ENCODE assay signal across 8 cellular contexts in the genomic region with DNA sequence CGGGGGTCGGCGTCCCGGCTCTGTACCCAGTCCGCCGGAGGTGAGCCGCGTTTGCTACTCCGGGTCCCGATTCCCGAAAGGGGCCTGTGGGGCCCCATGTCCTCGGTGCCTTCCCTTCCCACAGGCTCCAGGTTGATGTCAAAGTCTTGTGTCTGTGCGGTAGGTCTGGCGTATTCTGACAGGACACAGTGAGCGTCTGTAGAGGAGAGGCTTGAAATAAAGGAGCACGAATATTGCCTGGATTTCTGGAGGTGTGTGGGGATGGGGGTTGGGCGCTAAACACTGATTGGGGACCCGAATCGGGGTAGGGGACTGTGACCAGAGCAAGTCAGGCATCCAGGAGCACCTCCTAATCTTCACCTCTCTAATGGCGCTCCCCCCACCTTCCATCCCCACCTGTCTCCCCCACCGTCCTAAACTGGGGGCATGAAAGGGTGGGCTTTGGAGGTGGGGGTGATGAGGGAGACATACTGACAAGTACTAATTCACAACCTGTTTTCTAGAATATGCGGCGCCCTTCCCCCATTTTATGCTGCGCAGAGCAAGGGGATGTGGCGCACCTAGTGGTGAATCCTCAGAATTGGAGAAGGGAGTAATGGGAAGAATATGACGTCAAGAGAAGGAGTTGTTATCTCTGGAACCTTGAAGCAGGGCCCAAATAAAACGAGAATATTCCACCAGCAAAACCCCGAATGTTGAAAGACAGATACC. TPM values are rescaled to one million over a fixed set of nuclear protein-coding genes. Genes with fewer than 3 reads are reported as not detected.
DNase-seq lines count a peak whose midpoint lies in the region; ATAC-seq and TF ChIP-seq lines count a peak whose summit lies in the region.

No MANE protein-coding gene starts in this region.

- WGBS in hepatocyte (ENCODE audit: low lambda C conversion rate, missing lambda C conversion rate) = 41% methylated on average over 22 of the region's 28 CpGs
- WGBS in trophoblast cell (ENCODE audit: extremely low coverage, insufficient coverage, insufficient read length) = no CpG with 5 or more reads among the region's 28 CpGs

- H3K18ac ChIP-seq in trophoblast cell (ENCODE audit: low read length) = no peak overlapping the region

- no peak overlapping the region for H2BK5ac ChIP-seq in trophoblast cell (ENCODE audit: low read depth, low read length, poor library complexity)

- H3K4me2 ChIP-seq in hepatocyte = peak overlapping the region; percentile 76
- peak overlapping the region; percentile 99 for H3K4me2 ChIP-seq in trophoblast cell (ENCODE audit: low read length)

- H3K79me2 ChIP-seq in hepatocyte = no peaks in the 10 kb centered on the region
- no peaks in the 10 kb centered on the region for H3K79me2 ChIP-seq in trophoblast cell (ENCODE audit: control insufficient read depth, insufficient read depth, low read length, poor library complexity)

- H3K4ac ChIP-seq in trophoblast cell (ENCODE audit: low read depth, low read length) = no peak overlapping the region

- no peak overlapping the region for H3K14ac ChIP-seq in trophoblast cell (ENCODE audit: low read length)

- peak; percentile 50 for TF ChIP-seq CTCF in AG04449 (IDR thresholded peaks at IDR 0.05; ENCODE audit: insufficient read depth, low read length, missing control alignments)
- TF ChIP-seq CTCF in brain microvascular endothelial cell (IDR thresholded peaks at IDR 0.05; ENCODE audit: low read depth, low read length, missing control alignments) = peak; percentile 72
- TF ChIP-seq CTCF in hepatocyte (IDR thresholded peaks at IDR 0.05; ENCODE audit: poor library complexity) = peak; percentile 52

- H2BK12ac ChIP-seq in trophoblast cell (ENCODE audit: low read length) = no peak overlapping the region

- H2BK120ac ChIP-seq in trophoblast cell (ENCODE audit: insufficient read depth, low read length, poor library complexity) = no peak overlapping the region

- in situ Hi-C loops in brain microvascular endothelial cell (cut with HindIII; ENCODE audit: low pct_ligation_motif_present, low sequenced_read_pairs) = no loop called here

- DNase-seq in AG04449 (ENCODE audit: low read depth, low spot score) (no peak), NCI-H524 (lab: John Stamatoyannopoulos, UW) (peak; percentile 49 to 61), brain microvascular endothelial cell (peak; percentile 34), hepatocyte (ENCODE audit: low spot score) (peak; percentile 72), trophoblast cell (peak in 1 of 2 donors; percentile 60), cortex of kidney (lab: John Stamatoyannopoulos, UW) (no peak)

- no peak overlapping the region for H2AK5ac ChIP-seq in trophoblast cell (ENCODE audit: low read length)

- CTCF ChIA-PET in AG04449 (lab: Yijun Ruan, JAX) = no interaction called here

- H3K9me3 ChIP-seq in hepatocyte (ENCODE audit: low read depth) (no peaks in the 10 kb centered on the region), trophoblast cell (ENCODE audit: insufficient read depth, low read depth, low read length) (no peaks in the 10 kb centered on the region)

- peak; percentile 55 for ATAC-seq in GM18511 (IDR thresholded peaks at IDR 0.05; ENCODE audit: unreplicated experiment)
- no peak for ATAC-seq in HG03520 (IDR thresholded peaks at IDR 0.05; ENCODE audit: unreplicated experiment)

- H3K23ac ChIP-seq in trophoblast cell (ENCODE audit: low read length) = no peak overlapping the region

- H3K4me3 ChIP-seq in AG04449 (ENCODE audit: low read depth, low read length) (peak overlapping the region; percentile 69), brain microvascular endothelial cell (ENCODE audit: low read depth, low read length) (peak overlapping the region; percentile 65), hepatocyte (peak overlapping the region; percentile 55), trophoblast cell (ENCODE audit: low read depth, low read length) (peak overlapping the region; percentile 77)

- POLR2A ChIA-PET in AG04449 (lab: Yijun Ruan, JAX) = no interaction called here

- no peak overlapping the region for H3K9ac ChIP-seq in trophoblast cell (ENCODE audit: low read length)

- H3K79me1 ChIP-seq in trophoblast cell (ENCODE audit: low read length) = no peaks in the 10 kb centered on the region

- no peak overlapping the region for H4K91ac ChIP-seq in trophoblast cell (ENCODE audit: low read depth, low read length)

- no peak overlapping the region for H4K12ac ChIP-seq in trophoblast cell (ENCODE audit: low read depth, low read length)

- H3K9me2 ChIP-seq in hepatocyte (replicated peaks; ENCODE audit: insufficient read depth) = no peaks in the 10 kb centered on the region

- no peak overlapping the region for H3K27ac ChIP-seq in brain microvascular endothelial cell
- H3K27ac ChIP-seq in hepatocyte = peak overlapping the region; percentile 85
- H3K27ac ChIP-seq in trophoblast cell (ENCODE audit: low read depth, low read length) = no peak overlapping the region

- no peaks in the 10 kb centered on the region for H3K4me1 ChIP-seq in hepatocyte (ENCODE audit: insufficient read depth)
- H3K4me1 ChIP-seq in trophoblast cell (ENCODE audit: control insufficient read depth in 1 of 2, insufficient read depth in 2 of 2, low read length in 2 of 2) = peaks cover 0 to 3% of the 10 kb centered on the region in 2 experiments

- H2AFZ ChIP-seq in hepatocyte = peak overlapping the region; percentile 79
- peak overlapping the region; percentile 35 for H2AFZ ChIP-seq in trophoblast cell (ENCODE audit: insufficient read depth, low read length, poor library complexity)

- H3K36me3 ChIP-seq in brain microvascular endothelial cell (replicated peaks) (no peaks in the 10 kb centered on the region), hepatocyte (replicated peaks; ENCODE audit: insufficient read depth, low read depth) (no peaks in the 10 kb centered on the region), trophoblast cell (ENCODE audit: control insufficient read depth in 1 of 2, insufficient read depth in 2 of 2, low read length in 2 of 2) (no peaks in the 10 kb centered on the region)

- H4K8ac ChIP-seq in trophoblast cell (ENCODE audit: low read depth, low read length) = peak overlapping the region; percentile 62

- no peaks in the 10 kb centered on the region for H4K20me1 ChIP-seq in hepatocyte (ENCODE audit: insufficient read depth, poor library complexity, severe bottlenecking)

- H3K27me3 ChIP-seq in brain microvascular endothelial cell (replicated peaks) = no peaks in the 10 kb centered on the region
- no peaks in the 10 kb centered on the region for H3K27me3 ChIP-seq in hepatocyte
- peaks cover 3% of the 10 kb centered on the region for H3K27me3 ChIP-seq in trophoblast cell (ENCODE audit: insufficient read depth, low read length)

RNA-seq across cellular contexts. Expression of a gene that starts 0.9 kb away (rescaled TPM):
- total RNA-seq in hepatocyte = 21.2 and 27.6 TPM in 2 replicates
- 7.6 and 9.3 TPM in 2 replicates for polyA plus RNA-seq in hepatocyte
- polyA plus RNA-seq in trophoblast cell (2013) = 2.4 and 2.8 TPM in 2 replicates

RNA-seq across cellular contexts. Expression of a gene that starts 7.4 kb away (rescaled TPM):
- total RNA-seq in hepatocyte = 5.9 and 7.5 TPM in 2 replicates
- 1.8 and 3.0 TPM in 2 replicates for polyA plus RNA-seq in hepatocyte
- 2.2 TPM in 2 replicates for polyA plus RNA-seq in trophoblast cell (2013)

Comparison
In these comparisons a context has a peak if more than half of its experiments do, and no peak if none do; other contexts are left out.
1. DNase-seq: peak in NCI-H524 (2 of 2), brain microvascular endothelial cell (single experiment) and hepatocyte (single experiment); none in AG04449 (single experiment) and cortex of kidney (single experiment).
2. Peak in every context shown above with its lines, with median percentiles within 50 percentile points of each other: H3K4me3 ChIP-seq and CTCF ChIP-seq.